9 cellular contexts compared by ENCODE assay signal in genomic region chr5:36696059-36696673, GRCh38.
DNase-seq lines count a peak whose midpoint lies in the region; ATAC-seq and TF ChIP-seq lines count a peak whose summit lies in the region.
"Had no signal": no experiment of that assay in that cellular context is flagged by ENCODE, and none has a peak within 500 bp of the region (broad histone marks: within the 10 kb centered on the region; RNA-seq: fewer than 3 reads in every experiment).

No MANE protein-coding gene starts in this region.

- no peaks in the 10 kb centered on the region for H3K4me1 Mint-ChIP-seq in activated CD4-positive, alpha-beta memory T cell treated with anti-CD3 and anti-CD28 coated beads, Interleukin-2, amount 10 ng/mL, durations not matched to agents 7 days and 5 days

- H3K27me3 Mint-ChIP-seq in activated CD4-positive, alpha-beta memory T cell treated with anti-CD3 and anti-CD28 coated beads, Interleukin-2, amount 10 ng/mL, durations not matched to agents 7 days and 5 days, result peaks cover 25% of the 10 kb centered on the region

- H3K27me3 ChIP-seq in cardiac muscle cell, result no peaks in the 10 kb centered on the region

- no peaks in the 10 kb centered on the region for H3K36me3 Mint-ChIP-seq in activated CD4-positive, alpha-beta memory T cell treated with anti-CD3 and anti-CD28 coated beads, Interleukin-2, amount 10 ng/mL, durations not matched to agents 7 days and 5 days (ENCODE audit: low read depth)

- CTCF ChIA-PET in activated CD4-positive, alpha-beta memory T cell treated with anti-CD3 and anti-CD28 coated beads, Interleukin-2, amount 10 ng/mL, durations not matched to agents 7 days and 5 days (lab: Charles Lee), result interaction anchor here (0.7 to 1.6 kb wide), 9 partner anchors 9 to 455 kb away, joined by 3 to 16 read pairs (median 4); partner anchors contain the start of gene NADK2

- no peak overlapping the region for H3K4me3 ChIP-seq in cardiac muscle cell

- H3K4me1 ChIP-seq in cardiac muscle cell (ENCODE audit: low read depth), result peaks cover 39% of the 10 kb centered on the region

- peak; percentile 84 for TF ChIP-seq CTCF in cardiac muscle cell (IDR thresholded peaks at IDR 0.05; ENCODE audit: low read depth, low read length)

- intact Hi-C loops in Right ventricle myocardium inferior (cut with DNase I), result loop anchor here (10.0 kb wide), 2 partner anchors 431 to 521 kb away; no protein-coding TSS in a partner anchor

- H3K27ac ChIP-seq in cardiac muscle cell, result no peak overlapping the region

- DNase-seq in cardiac muscle cell (ENCODE audit: low read depth in 1 of 2, low spot score in 1 of 2), result peak; percentile 77
- no peak for DNase-seq in Right ventricle myocardium inferior (ENCODE audit: missing footprints)
- DNase-seq in NCI-H2171 treated with DMSO at 0.1 percent for 48 hours (lab: John Stamatoyannopoulos, UW), result peak; percentile 27
- DNase-seq in activated CD4-positive, alpha-beta memory T cell treated with anti-CD3 and anti-CD28 coated beads, Interleukin-2, amount 10 ng/mL, durations not matched to agents 7 days and 5 days, result peak; percentile 29
- peak; percentile 42 for DNase-seq in fibroblast of gingiva (ENCODE audit: low read depth)
- DNase-seq in nucleus accumbens (lab: John Stamatoyannopoulos, UW), result peak in 39 of 56 donors; percentile 4 to 74 (median 18)

- POLR2A ChIA-PET in activated CD4-positive, alpha-beta memory T cell treated with anti-CD3 and anti-CD28 coated beads, Interleukin-2, amount 10 ng/mL, durations not matched to agents 7 days and 5 days (lab: Charles Lee), result interaction anchor here (1.6 kb wide), 1 partner anchor 454 kb away, joined by 4 read pairs; the partner anchor contains the start of gene NADK2

- no peak overlapping the region for H3K4me3 Mint-ChIP-seq in activated CD4-positive, alpha-beta memory T cell treated with anti-CD3 and anti-CD28 coated beads, Interleukin-2, amount 10 ng/mL, durations not matched to agents 7 days and 5 days
- H3K4me3 Mint-ChIP-seq: immature natural killer cell had no signal

- H3K36me3 ChIP-seq in cardiac muscle cell, result no peaks in the 10 kb centered on the region

- H3K9me3 ChIP-seq in cardiac muscle cell (ENCODE audit: low read depth), result no peaks in the 10 kb centered on the region

- ATAC-seq in Right ventricle myocardium inferior (no peak), HG02798 (IDR thresholded peaks at IDR 0.05; ENCODE audit: poor library complexity, unreplicated experiment) (peak; percentile 65), GM18520 (IDR thresholded peaks at IDR 0.05; ENCODE audit: unreplicated experiment) (no peak)

- no peak overlapping the region for H3K27ac Mint-ChIP-seq in activated CD4-positive, alpha-beta memory T cell treated with anti-CD3 and anti-CD28 coated beads, Interleukin-2, amount 10 ng/mL, durations not matched to agents 7 days and 5 days
- H3K27ac Mint-ChIP-seq: immature natural killer cell had no signal

- H3K9me3 Mint-ChIP-seq in activated CD4-positive, alpha-beta memory T cell treated with anti-CD3 and anti-CD28 coated beads, Interleukin-2, amount 10 ng/mL, durations not matched to agents 7 days and 5 days, result no peaks in the 10 kb centered on the region
- H3K9me3 Mint-ChIP-seq: immature natural killer cell had no signal
